In the genomic region with DNA sequence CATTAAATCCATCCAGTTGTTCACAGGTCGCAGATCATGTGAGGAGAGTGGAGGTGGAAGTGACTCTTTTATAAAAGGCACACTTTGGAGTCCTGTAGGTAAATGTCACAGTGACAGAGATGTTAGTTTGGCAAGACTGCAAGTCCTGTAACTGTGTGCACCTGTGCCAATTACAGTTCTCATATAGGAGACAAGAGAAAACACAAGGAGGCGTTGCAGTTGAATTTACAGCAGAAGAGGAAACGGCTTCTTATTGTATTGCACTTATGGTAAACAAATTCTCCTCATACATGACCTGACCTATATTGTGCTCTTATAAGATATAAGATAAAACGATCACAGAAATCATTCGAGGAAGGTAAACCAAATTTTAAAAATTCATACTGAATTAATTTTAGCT, we compare ENCODE assay signal across 20 cellular contexts.
DNase-seq lines count a peak whose midpoint lies in the region; ATAC-seq, FAIRE-seq and TF ChIP-seq lines count a peak whose summit lies in the region.
"Had no signal": no experiment of that assay in that cellular context is flagged by ENCODE, and none has a peak within 500 bp of the region (broad histone marks: within the 10 kb centered on the region; RNA-seq: fewer than 3 reads in every experiment).

No MANE protein-coding gene starts in this region.

- H3K9me3 ChIP-seq in pancreas (no peaks in the 10 kb centered on the region), Karpas-422 (ENCODE audit: low read length) (peaks cover 26% of the 10 kb centered on the region)
- H3K9me3 ChIP-seq: lower lobe of right lung, right lobe of liver, thoracic aorta had no signal

- no peak overlapping the region for H3K4me2 ChIP-seq in Karpas-422 (ENCODE audit: low read depth, low read length, poor library complexity, severe bottlenecking)

- no peak for TF ChIP-seq CTCF in pancreas (IDR thresholded peaks at IDR 0.05)

- DNase-seq in DMS153 (lab: John Stamatoyannopoulos, UW) (peak; percentile 61), NCI-H1092 (lab: John Stamatoyannopoulos, UW) (peak; percentile 20), NCI-H2227 (lab: John Stamatoyannopoulos, UW; ENCODE audit: unreplicated experiment) (peak; percentile 15), SHP77 treated with DMSO at 0.1 percent for 48 hours (lab: John Stamatoyannopoulos, UW) (peak; percentile 34), pancreas (no peak), Karpas-422 (no peak), mucosa of gallbladder (ENCODE audit: low spot score) (no peak)
- DNase-seq: activated CD4-positive, alpha-beta memory T cell treated with anti-CD3 and anti-CD28 coated beads, Interleukin-2, amount 10 ng/mL, durations not matched to agents 7 days and 5 days; activated CD4-positive, CD25-positive, alpha-beta regulatory T cell treated with anti-CD3 and anti-CD28 coated beads, Interleukin-2, amount 50 U/mL, for 72 hours; head of caudate nucleus; HFFc6; lower lobe of right lung; NCI-H1930; right lobe of liver; stimulated activated naive CD8-positive, alpha-beta T cell treated with anti-CD3 and anti-CD28 coated beads, Interleukin-15, Interleukin-2, amounts not matched to agents 100 U/mL and 50 U/mL, for 24 hours; T-helper 1 cell had no signal

- H3K4me3 ChIP-seq in pancreas: no peak overlapping the region
- no peak overlapping the region for H3K4me3 ChIP-seq in Karpas-422 (ENCODE audit: low read length)
- H3K4me3 ChIP-seq: lower lobe of right lung, right lobe of liver, thoracic aorta had no signal

- H3K9ac ChIP-seq in Karpas-422 (ENCODE audit: low read length): no peak overlapping the region

- H4K20me1 ChIP-seq in Karpas-422 (ENCODE audit: insufficient read depth, low read depth, low read length): no peaks in the 10 kb centered on the region

- intact Hi-C loops in pancreas (cut with DNase I): no loop called here

- ATAC-seq in GM18519 (IDR thresholded peaks at IDR 0.05; ENCODE audit: low FRiP score, unreplicated experiment) (no peak), pancreas (no peak)
- ATAC-seq: lower lobe of right lung; right lobe of liver; stimulated activated naive CD8-positive, alpha-beta T cell treated with anti-CD3 and anti-CD28 coated beads, Interleukin-15, Interleukin-2, amounts not matched to agents 100 U/mL and 50 U/mL, for 24 hours had no signal

- H3K4me1 ChIP-seq in pancreas (no peaks in the 10 kb centered on the region), Karpas-422 (ENCODE audit: low read length) (no peaks in the 10 kb centered on the region)
- H3K4me1 ChIP-seq: lower lobe of right lung, right lobe of liver had no signal

- H3K27ac ChIP-seq in pancreas (no peak overlapping the region), Karpas-422 (ENCODE audit: low read length) (no peak overlapping the region)
- H3K27ac ChIP-seq: lower lobe of right lung, right lobe of liver, thoracic aorta had no signal

- no peak for FAIRE-seq in pancreas (lab: Jason Lieb, UNC)
- FAIRE-seq: D721Med, TTC549 had no signal

- WGBS in pancreas, 2 donors: 38 to 56% methylated on average over 5 of the region's 5 CpGs

- H3K36me3 ChIP-seq in pancreas (no peaks in the 10 kb centered on the region), Karpas-422 (ENCODE audit: insufficient read depth, low read length) (no peaks in the 10 kb centered on the region)
- H3K36me3 ChIP-seq: lower lobe of right lung, right lobe of liver, thoracic aorta had no signal

- no peaks in the 10 kb centered on the region for H3K27me3 ChIP-seq in pancreas
- no peaks in the 10 kb centered on the region for H3K27me3 ChIP-seq in Karpas-422 (ENCODE audit: low read length)
- H3K27me3 ChIP-seq: right lobe of liver had no signal

- no peaks in the 10 kb centered on the region for H3K9me2 ChIP-seq in Karpas-422 (replicated peaks; ENCODE audit: insufficient read depth, low read length)

- H3K79me2 ChIP-seq in Karpas-422 (ENCODE audit: low read length): no peaks in the 10 kb centered on the region

- no peak overlapping the region for H2AFZ ChIP-seq in Karpas-422 (ENCODE audit: low read length)

Comparison
In these comparisons a context has a peak if more than half of its experiments do, and no peak if none do; other contexts are left out.
1. DNase-seq: peak in DMS153 (single experiment), NCI-H1092 (single experiment), NCI-H2227 (single experiment) and SHP77 treated with DMSO at 0.1 percent for 48 hours (single experiment); none in pancreas (0 of 6), Karpas-422 (single experiment) and mucosa of gallbladder (single experiment).